In the genomic region with DNA sequence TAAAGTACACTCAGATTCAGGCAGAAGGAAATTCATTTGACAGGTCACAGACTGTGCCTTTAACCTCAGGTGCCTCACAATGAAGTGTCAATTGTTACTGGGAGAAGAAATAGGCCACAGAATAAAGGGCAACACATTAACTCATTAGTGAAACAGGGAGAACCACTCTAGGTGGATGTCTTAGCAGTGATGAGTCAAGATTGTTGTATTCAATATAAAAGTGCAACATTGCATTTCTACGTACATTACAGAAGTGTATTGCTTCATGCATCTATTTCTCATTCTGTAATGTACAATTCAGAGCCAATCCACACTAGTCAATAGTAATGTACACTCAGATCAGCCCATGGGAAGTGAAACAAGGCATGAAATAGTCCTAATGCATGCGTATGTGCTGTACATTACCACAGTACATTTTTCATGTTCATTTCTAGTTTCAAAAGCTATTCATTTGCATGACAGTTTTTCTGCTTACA, we compare ENCODE assay signal across 10 cellular contexts. TPM values are rescaled to one million over a fixed set of nuclear protein-coding genes. Genes with fewer than 3 reads are reported as not detected.
A peak's percentile ranks its signal among the peaks of the same experiment; 100 is the strongest.
DNase-seq lines count a peak whose midpoint lies in the region; ATAC-seq and FAIRE-seq lines count a peak whose summit lies in the region.
"Had no signal": no experiment of that assay in that cellular context is flagged by ENCODE, and none has a peak within 500 bp of the region (broad histone marks: within the 10 kb centered on the region; RNA-seq: fewer than 3 reads in every experiment).

No MANE protein-coding gene starts in this region.

- FAIRE-seq in HTR-8/SVneo (lab: Jason Lieb, UNC), result no peak

- no peak overlapping the region for H3K4me3 Mint-ChIP-seq in activated CD4-positive, alpha-beta T cell treated with anti-CD3 and anti-CD28 coated beads for 36 hours
- no peak overlapping the region for H3K4me3 Mint-ChIP-seq in activated CD4-positive, alpha-beta T cell treated with anti-CD3 and anti-CD28 coated beads, Interleukin-2, amount 10 ng/mL, durations not matched to agents 24 days and 14 days
- no peak overlapping the region for H3K4me3 Mint-ChIP-seq in stimulated activated naive B cell treated with anti-CD40 and anti-IgM and Interleukin-4, amounts not matched to agents 10 μg/mL and 1 μg/mL and 100 μg/mL, for 72 hours
- H3K4me3 Mint-ChIP-seq: neural crest cell had no signal

- H3K27me3 Mint-ChIP-seq in activated CD4-positive, alpha-beta T cell treated with anti-CD3 and anti-CD28 coated beads for 36 hours, result peaks cover 2% of the 10 kb centered on the region
- peaks cover 15% of the 10 kb centered on the region for H3K27me3 Mint-ChIP-seq in activated CD4-positive, alpha-beta T cell treated with anti-CD3 and anti-CD28 coated beads, Interleukin-2, amount 10 ng/mL, durations not matched to agents 24 days and 14 days
- no peaks in the 10 kb centered on the region for H3K27me3 Mint-ChIP-seq in stimulated activated naive B cell treated with anti-CD40 and anti-IgM and Interleukin-4, amounts not matched to agents 10 μg/mL and 1 μg/mL and 100 μg/mL, for 72 hours

- H3K9me3 Mint-ChIP-seq in activated CD4-positive, alpha-beta T cell treated with anti-CD3 and anti-CD28 coated beads for 36 hours (ENCODE audit: low read depth), result no peaks in the 10 kb centered on the region
- no peaks in the 10 kb centered on the region for H3K9me3 Mint-ChIP-seq in activated CD4-positive, alpha-beta T cell treated with anti-CD3 and anti-CD28 coated beads, Interleukin-2, amount 10 ng/mL, durations not matched to agents 24 days and 14 days
- no peaks in the 10 kb centered on the region for H3K9me3 Mint-ChIP-seq in stimulated activated naive B cell treated with anti-CD40 and anti-IgM and Interleukin-4, amounts not matched to agents 10 μg/mL and 1 μg/mL and 100 μg/mL, for 72 hours
- H3K9me3 Mint-ChIP-seq: neural crest cell had no signal

- H3K36me3 Mint-ChIP-seq in activated CD4-positive, alpha-beta T cell treated with anti-CD3 and anti-CD28 coated beads for 36 hours (ENCODE audit: low read depth), result no peaks in the 10 kb centered on the region
- H3K36me3 Mint-ChIP-seq in activated CD4-positive, alpha-beta T cell treated with anti-CD3 and anti-CD28 coated beads, Interleukin-2, amount 10 ng/mL, durations not matched to agents 24 days and 14 days (ENCODE audit: low read depth), result no peaks in the 10 kb centered on the region
- no peaks in the 10 kb centered on the region for H3K36me3 Mint-ChIP-seq in stimulated activated naive B cell treated with anti-CD40 and anti-IgM and Interleukin-4, amounts not matched to agents 10 μg/mL and 1 μg/mL and 100 μg/mL, for 72 hours

- DNase-seq in activated CD4-positive, alpha-beta T cell treated with anti-CD3 and anti-CD28 coated beads for 36 hours, result no peak
- DNase-seq in activated CD4-positive, alpha-beta T cell treated with anti-CD3 and anti-CD28 coated beads, Interleukin-2, amount 10 ng/mL, durations not matched to agents 24 days and 14 days, result no peak
- no peak for DNase-seq in stimulated activated naive B cell treated with anti-CD40 and anti-IgM and Interleukin-4, amounts not matched to agents 10 μg/mL and 1 μg/mL and 100 μg/mL, for 72 hours
- no peak for DNase-seq in HTR-8/SVneo (ENCODE audit: insufficient read length, low spot score)
- DNase-seq in Kasumi-1 (lab: John Stamatoyannopoulos, UW), result no peak
- DNase-seq in GOT3 (lab: John Stamatoyannopoulos, UW), result no peak
- DNase-seq: NCI-H2029 had no signal

- ATAC-seq in activated CD4-positive, alpha-beta T cell treated with anti-CD3 and anti-CD28 coated beads for 36 hours, result peak; percentile 86
- ATAC-seq in HG02642 (IDR thresholded peaks at IDR 0.05; ENCODE audit: poor library complexity, unreplicated experiment), result peak; percentile 99
- ATAC-seq in HG03575 (IDR thresholded peaks at IDR 0.05; ENCODE audit: extremely low read depth, insufficient number of reproducible peaks, low FRiP score, unreplicated experiment), result peak; percentile 98
- ATAC-seq in stimulated activated naive B cell treated with anti-CD40 and anti-IgM and Interleukin-4, amounts not matched to agents 10 μg/mL and 1 μg/mL and 100 μg/mL, for 72 hours (replicated peaks), result peak; percentile 98

- no peak overlapping the region for H3K27ac Mint-ChIP-seq in activated CD4-positive, alpha-beta T cell treated with anti-CD3 and anti-CD28 coated beads for 36 hours
- H3K27ac Mint-ChIP-seq in activated CD4-positive, alpha-beta T cell treated with anti-CD3 and anti-CD28 coated beads, Interleukin-2, amount 10 ng/mL, durations not matched to agents 24 days and 14 days, result no peak overlapping the region
- no peak overlapping the region for H3K27ac Mint-ChIP-seq in stimulated activated naive B cell treated with anti-CD40 and anti-IgM and Interleukin-4, amounts not matched to agents 10 μg/mL and 1 μg/mL and 100 μg/mL, for 72 hours

- intact Hi-C loops in activated CD4-positive, alpha-beta T cell treated with anti-CD3 and anti-CD28 coated beads for 36 hours (cut with DNase I, micrococcal nuclease), result no loop called here
- intact Hi-C loops in activated CD4-positive, alpha-beta T cell treated with anti-CD3 and anti-CD28 coated beads, Interleukin-2, amount 10 ng/mL, durations not matched to agents 24 days and 14 days (cut with micrococcal nuclease), result no loop called here

- CTCF ChIA-PET in activated CD4-positive, alpha-beta T cell treated with anti-CD3 and anti-CD28 coated beads for 36 hours (lab: Charles Lee), result no interaction called here

- peaks cover 8% of the 10 kb centered on the region for H3K4me1 Mint-ChIP-seq in activated CD4-positive, alpha-beta T cell treated with anti-CD3 and anti-CD28 coated beads for 36 hours
- no peaks in the 10 kb centered on the region for H3K4me1 Mint-ChIP-seq in activated CD4-positive, alpha-beta T cell treated with anti-CD3 and anti-CD28 coated beads, Interleukin-2, amount 10 ng/mL, durations not matched to agents 24 days and 14 days
- peaks cover 15 to 38% of the 10 kb centered on the region in 2 donors for H3K4me1 Mint-ChIP-seq in stimulated activated naive B cell treated with anti-CD40 and anti-IgM and Interleukin-4, amounts not matched to agents 10 μg/mL and 1 μg/mL and 100 μg/mL, for 72 hours

- POLR2A ChIA-PET in activated CD4-positive, alpha-beta T cell treated with anti-CD3 and anti-CD28 coated beads for 36 hours (lab: Charles Lee), result no interaction called here

RNA-seq across cellular contexts. Expression of gene ARL5A, which starts 12.0 kb away (rescaled TPM):
- total RNA-seq in activated CD4-positive, alpha-beta T cell treated with anti-CD3 and anti-CD28 coated beads for 36 hours, result 10 to 100 TPM; 60.8 to 64.9 TPM
- 77.5 and 79.5 TPM in 2 replicates for total RNA-seq in activated CD4-positive, alpha-beta T cell treated with anti-CD3 and anti-CD28 coated beads, Interleukin-2, amount 10 ng/mL, durations not matched to agents 24 days and 14 days
